In genomic region chr6:26627843-26628242, GRCh38 we compare ENCODE assay signal across 5 cellular contexts.
"Had no signal": no experiment of that assay in that cellular context is flagged by ENCODE, and none has a peak within 500 bp of the region (broad histone marks: within the 10 kb centered on the region; RNA-seq: fewer than 3 reads in every experiment).

No MANE protein-coding gene starts in this region.

- DNase-seq: IMR-90, KBM-7, KG1 had no signal

- H3K27ac ChIP-seq: HL-60 had no signal

- FAIRE-seq: HTR-8/SVneo had no signal
